ENCODE assay signal across 8 cellular contexts in the genomic region with DNA sequence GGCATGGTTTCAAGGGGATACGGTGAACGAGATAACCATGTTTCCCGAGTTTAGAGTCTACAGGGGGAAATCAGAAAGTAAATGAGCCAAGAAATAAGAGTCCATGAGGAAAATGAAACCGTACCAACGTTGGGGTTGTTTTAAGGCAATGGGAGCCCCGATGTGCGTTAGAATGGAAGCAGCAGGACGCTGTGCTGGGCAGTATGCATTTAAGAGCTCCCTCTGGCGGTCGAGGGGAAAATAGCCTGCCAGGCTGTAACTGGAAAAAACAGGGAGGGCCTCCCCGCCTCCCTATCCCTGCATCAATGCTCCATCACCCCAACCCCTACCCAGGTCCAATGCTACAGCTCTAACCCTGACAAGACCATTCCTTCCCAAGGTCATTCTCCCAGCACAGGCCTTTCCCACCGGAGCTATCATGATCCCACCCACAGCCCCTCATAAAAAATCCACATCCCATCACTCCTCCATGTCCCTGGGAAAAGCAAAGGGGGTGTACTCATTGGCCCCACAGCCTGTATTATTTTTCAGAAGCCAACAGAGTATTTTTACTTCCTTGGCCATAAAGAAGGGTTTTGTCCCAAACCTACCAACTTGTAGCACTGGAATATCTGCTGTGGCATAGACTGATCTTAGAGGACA.
DNase-seq lines count a peak whose midpoint lies in the region; ATAC-seq lines count a peak whose summit lies in the region.

No MANE protein-coding gene starts in this region.

- no peak overlapping the region for H3K27ac ChIP-seq in CD4-positive, alpha-beta memory T cell (ENCODE audit: low read depth, low read length)
- H3K27ac ChIP-seq in right cardiac atrium (ENCODE audit: low read length) = no peak overlapping the region

- no peaks in the 10 kb centered on the region for H3K36me3 Mint-ChIP-seq in CD4-positive, alpha-beta memory T cell

- in situ Hi-C loops in HAP-1 (cut with MboI; ENCODE audit: low sequenced_read_pairs) = loop anchor here (5.0 to 25.0 kb wide), 2 partner anchors 220 to 375 kb away; no protein-coding TSS in a partner anchor

- 13% methylated on average over 12 of the region's 12 CpGs for WGBS in right cardiac atrium

- no peaks in the 10 kb centered on the region for H3K36me3 ChIP-seq in CD4-positive, alpha-beta memory T cell (ENCODE audit: insufficient read depth, low read length)
- H3K36me3 ChIP-seq in HAP-1 (replicated peaks) = no peaks in the 10 kb centered on the region

- peak in 4 of 5 donors; percentile 0 to 10 (median 2) for DNase-seq in CD4-positive, alpha-beta memory T cell
- DNase-seq in HAP-1 (ENCODE audit: low spot score in 2 of 2) (peak; percentile 40 to 74), NOMO-1 treated with dmso at 0.1 percent for 144 hours (lab: John Stamatoyannopoulos, UW; ENCODE audit: unreplicated experiment) (peak; percentile 28), right cardiac atrium (peak; percentile 32 to 76 (median 73))
- DNase-seq in activated naive CD4-positive, alpha-beta T cell treated with Interleukin-2 at 50 U/mL for 16 hours = peak; percentile 23
- DNase-seq in stimulated activated CD4-positive, alpha-beta T cell treated with anti-CD3 and anti-CD28 coated beads, Interleukin-12 subunit alpha, Interleukin-12 subunit beta, amount 100 ng/mL, for 24 hours (ENCODE audit: low read depth in 2 of 2) = peak; percentile 7 to 41

- POLR2A ChIA-PET in CD4-positive, alpha-beta memory T cell (lab: Charles Lee; ENCODE audit: partially characterized antibody) = no interaction called here

- H3K27me3 ChIP-seq in CD4-positive, alpha-beta memory T cell (ENCODE audit: insufficient read depth, low read length) = no peaks in the 10 kb centered on the region
- H3K27me3 ChIP-seq in HAP-1 (ENCODE audit: low read depth) (peaks cover 7% of the 10 kb centered on the region; the same call in 1 of the 2 replicates), right cardiac atrium (ENCODE audit: control insufficient read depth, insufficient read depth) (no peaks in the 10 kb centered on the region)

- H3K4me1 Mint-ChIP-seq in CD4-positive, alpha-beta memory T cell = peaks cover 0 to 3% (median under 1%) of the 10 kb centered on the region in 4 donors

- H3K9me3 ChIP-seq in CD4-positive, alpha-beta memory T cell (ENCODE audit: control insufficient read depth in 1 of 2, low read length in 2 of 2) = no peaks in the 10 kb centered on the region
- H3K9me3 ChIP-seq in HAP-1 (no peaks in the 10 kb centered on the region), right cardiac atrium (ENCODE audit: control insufficient read depth, low read length) (peaks cover 2% of the 10 kb centered on the region)

- H3K9me3 Mint-ChIP-seq in CD4-positive, alpha-beta memory T cell = peaks cover 0 to 23% (median 12%) of the 10 kb centered on the region in 8 donors

- H3K4me3 ChIP-seq in CD4-positive, alpha-beta memory T cell (ENCODE audit: low read length in 2 of 2) = no peak overlapping the region
- H3K4me3 ChIP-seq in HAP-1 (no peak overlapping the region), right cardiac atrium (ENCODE audit: low read length) (no peak overlapping the region)

- ATAC-seq in right cardiac atrium = peak; percentile 51 to 79
- no peak for ATAC-seq in GM21367 (IDR thresholded peaks at IDR 0.05; ENCODE audit: unreplicated experiment)
- ATAC-seq in GM21529 (IDR thresholded peaks at IDR 0.05; ENCODE audit: unreplicated experiment) = no peak

- H3K4me3 Mint-ChIP-seq in CD4-positive, alpha-beta memory T cell = no peak overlapping the region

- intact Hi-C loops in CD4-positive, alpha-beta memory T cell (cut with micrococcal nuclease) = loop anchor here (10.0 kb wide), 1 partner anchor 883 kb away; no protein-coding TSS in a partner anchor
- intact Hi-C loops in right cardiac atrium (cut with DNase I) = loop anchor here in 3 of 4 donors (1.0 to 10.0 kb wide), 5 partner anchors 220 to 373 kb away; no protein-coding TSS in a partner anchor

- CTCF ChIA-PET in CD4-positive, alpha-beta memory T cell (lab: Charles Lee; ENCODE audit: partially characterized antibody) = interaction anchor here (1.0 to 2.4 kb wide), 5 partner anchors 10 to 33 kb away, joined by 3 to 7 read pairs (median 3); no protein-coding TSS in a partner anchor

- no peaks in the 10 kb centered on the region for H3K4me1 ChIP-seq in CD4-positive, alpha-beta memory T cell (ENCODE audit: insufficient read depth, low read length)
- no peaks in the 10 kb centered on the region for H3K4me1 ChIP-seq in HAP-1
- H3K4me1 ChIP-seq in right cardiac atrium (ENCODE audit: control insufficient read depth, insufficient read depth, low read length) = no peaks in the 10 kb centered on the region

- H3K27ac Mint-ChIP-seq in CD4-positive, alpha-beta memory T cell = no peak overlapping the region

- H3K27me3 Mint-ChIP-seq in CD4-positive, alpha-beta memory T cell = peaks cover 0 to 4% of the 10 kb centered on the region in 2 donors

Comparison
In these comparisons a context has a peak if more than half of its experiments do, and no peak if none do; other contexts are left out.
1. DNase-seq: peak in every context shown above with its lines; median percentile 73 in right cardiac atrium; 57 in HAP-1; 28 in NOMO-1 treated with dmso at 0.1 percent for 144 hours; 24 in stimulated activated CD4-positive, alpha-beta T cell treated with anti-CD3 and anti-CD28 coated beads, Interleukin-12 subunit alpha, Interleukin-12 subunit beta, amount 100 ng/mL, for 24 hours; 23 in activated naive CD4-positive, alpha-beta T cell treated with Interleukin-2 at 50 U/mL for 16 hours; 2 in CD4-positive, alpha-beta memory T cell.
2. ATAC-seq: peak in right cardiac atrium (2 of 2); none in GM21367 (single experiment) and GM21529 (single experiment).